8 cellular contexts compared by ENCODE assay signal in the genomic region with DNA sequence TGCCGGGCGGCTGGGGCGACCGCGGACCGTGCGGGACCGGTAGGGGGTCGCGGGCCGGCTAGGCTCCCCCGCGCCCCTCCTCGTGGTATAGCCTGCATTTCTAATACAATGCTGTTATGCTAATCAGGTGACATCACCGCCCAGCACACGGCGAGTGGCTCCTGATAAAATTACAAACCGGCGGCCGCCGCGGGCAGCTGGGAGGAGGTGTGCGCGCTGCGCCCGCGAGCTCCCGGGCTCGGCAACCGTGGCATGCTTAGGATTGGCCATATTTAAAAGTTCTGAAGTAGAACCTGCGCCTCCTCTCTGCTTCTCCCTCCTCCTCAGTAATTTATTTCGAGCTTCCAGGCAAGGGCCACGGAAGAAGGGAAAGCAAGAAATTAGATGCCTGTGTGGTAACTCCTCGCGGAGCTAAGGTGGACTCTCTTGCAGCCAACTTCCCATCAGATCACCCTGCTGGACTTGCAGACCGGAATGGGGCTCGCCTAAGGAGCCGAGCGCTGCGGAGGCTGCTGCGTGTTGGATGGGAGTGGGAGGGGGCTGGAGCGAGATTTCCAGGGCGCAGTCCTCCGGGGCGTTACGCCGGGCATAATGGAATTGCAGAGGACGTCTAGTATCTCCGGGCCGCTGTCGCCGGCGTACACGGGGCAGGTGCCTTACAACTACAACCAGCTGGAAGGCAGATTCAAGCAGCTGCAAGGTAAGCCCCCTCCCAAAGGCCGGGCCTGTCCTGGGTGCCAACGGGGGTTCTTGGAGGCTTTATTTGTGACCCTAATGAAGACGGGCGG.
DNase-seq lines count a peak whose midpoint lies in the region; ATAC-seq and TF ChIP-seq lines count a peak whose summit lies in the region.

No MANE protein-coding gene starts in this region.

- H3K27ac ChIP-seq in OCI-LY3 (ENCODE audit: low read length), result no peak overlapping the region; the same call in 1 of the 2 replicates
- H3K27ac ChIP-seq in urinary bladder (ENCODE audit: low read depth), result peak overlapping the region; percentile 87

- peak overlapping the region; percentile 73 for H2AFZ ChIP-seq in OCI-LY3 (ENCODE audit: low read depth, low read length)
- peak overlapping the region; percentile 97 for H2AFZ ChIP-seq in neuron (ENCODE audit: low read depth, low read length)

- DNase-seq in COLO668 (lab: John Stamatoyannopoulos, UW; ENCODE audit: unreplicated experiment), result peak; percentile 94
- peak; percentile 43 to 53 for DNase-seq in activated T-helper 1 cell treated with anti-CD3 and anti-CD28 coated beads, Interleukin-2, amount 50 U/mL, for 16 hours (ENCODE audit: low read depth in 1 of 2, low spot score in 1 of 2)
- DNase-seq in fibroblast of pulmonary artery (ENCODE audit: low read depth), result peak; percentile 64

- H3K4me1 ChIP-seq in OCI-LY3 (ENCODE audit: low read length) (peaks cover 21% of the 10 kb centered on the region), neuron (ENCODE audit: insufficient read depth, low read length) (peaks cover 26% of the 10 kb centered on the region), urinary bladder (ENCODE audit: insufficient read depth) (no peaks in the 10 kb centered on the region)

- peaks cover 14% of the 10 kb centered on the region for H3K79me2 ChIP-seq in OCI-LY3 (ENCODE audit: low read length)

- H4K20me1 ChIP-seq in OCI-LY3 (ENCODE audit: insufficient read depth, low read length), result no peaks in the 10 kb centered on the region

- H3K36me3 ChIP-seq in OCI-LY3 (replicated peaks; ENCODE audit: low read depth, low read length) (no peaks in the 10 kb centered on the region), neuron (ENCODE audit: insufficient read depth, low read length) (no peaks in the 10 kb centered on the region), urinary bladder (ENCODE audit: insufficient read depth) (no peaks in the 10 kb centered on the region)

- WGBS in urinary bladder, result 6% methylated on average over 58 of the region's 58 CpGs

- TF ChIP-seq CTCF in OCI-LY3 (IDR thresholded peaks at IDR 0.05; ENCODE audit: low read depth, low read length) (no peak), fibroblast of pulmonary artery (IDR thresholded peaks at IDR 0.05; ENCODE audit: low read length, missing control alignments) (no peak)

- peak overlapping the region; percentile 81 for H3K9ac ChIP-seq in OCI-LY3 (ENCODE audit: low read length)

- ATAC-seq in GM19463 (IDR thresholded peaks at IDR 0.05; ENCODE audit: unreplicated experiment) (peak; percentile 42), HG03571 (IDR thresholded peaks at IDR 0.05; ENCODE audit: unreplicated experiment) (peak; percentile 48)

- H3K4me3 ChIP-seq in OCI-LY3 (ENCODE audit: low read length), result peak overlapping the region; percentile 97
- peak overlapping the region; percentile 68 for H3K4me3 ChIP-seq in fibroblast of pulmonary artery (replicated peaks; ENCODE audit: low read depth, low read length)
- H3K4me3 ChIP-seq in neuron (ENCODE audit: low read length), result peak overlapping the region; percentile 80
- H3K4me3 ChIP-seq in urinary bladder (ENCODE audit: low read depth, low read length), result peak overlapping the region; percentile 52

- H3K9me3 ChIP-seq in OCI-LY3 (ENCODE audit: insufficient read depth, low read length) (no peaks in the 10 kb centered on the region), neuron (ENCODE audit: low read length) (no peaks in the 10 kb centered on the region)

- peak overlapping the region; percentile 94 for H3K4me2 ChIP-seq in OCI-LY3 (ENCODE audit: low read length)

- no peaks in the 10 kb centered on the region for H3K27me3 ChIP-seq in OCI-LY3 (ENCODE audit: low read depth, low read length)
- no peaks in the 10 kb centered on the region for H3K27me3 ChIP-seq in neuron (ENCODE audit: insufficient read depth, low read length)
